In the genomic region with DNA sequence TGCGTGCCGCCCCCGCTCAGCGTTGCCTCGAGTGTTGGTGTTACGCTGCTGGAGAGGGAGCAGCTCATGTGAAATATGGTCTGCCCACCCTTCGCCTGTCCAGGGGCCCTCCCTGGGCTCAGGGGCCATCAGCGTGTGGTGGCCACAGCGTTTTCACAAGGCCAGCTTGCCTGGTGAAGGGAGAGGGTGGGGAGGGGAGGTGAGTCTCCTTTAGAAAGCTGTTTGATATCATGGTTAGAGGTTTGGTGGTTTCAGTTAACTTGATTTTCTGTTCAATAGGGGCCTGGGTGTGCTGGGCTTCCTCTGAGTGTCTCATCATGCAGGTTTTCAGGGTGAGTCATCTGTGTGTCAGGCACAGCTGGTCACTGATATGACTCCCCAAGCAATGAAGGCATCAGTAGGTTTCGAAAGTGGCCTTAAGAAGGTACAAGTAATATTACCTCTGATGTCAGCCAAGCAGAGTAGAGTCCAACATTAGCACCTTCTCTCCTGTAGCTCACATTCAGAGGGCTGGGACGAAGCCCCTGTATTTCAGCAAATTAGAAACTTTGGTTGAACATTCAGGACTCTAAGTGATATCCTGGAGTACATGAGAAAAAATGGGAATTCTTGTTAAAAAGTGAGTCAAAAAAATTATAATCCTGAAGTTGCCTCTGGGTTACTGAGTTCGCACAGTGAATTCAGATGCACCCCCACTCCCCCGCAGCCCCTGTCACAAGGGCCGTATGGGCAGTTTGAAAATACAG, we compare ENCODE assay signal across 1 cellular context.
A peak's percentile ranks its signal among the peaks of the same experiment; 100 is the strongest.
TF ChIP-seq lines count a peak whose summit lies in the region.

No MANE protein-coding gene starts in this region.

TF ChIP-seq in HepG2, 621 proteins besides CTCF, POLR2A, EP300 and RAD21 (continued from another document):
- TF ChIP-seq HNRNPL (IDR thresholded peaks at IDR 0.05; ENCODE audit: low read depth, low read length) (0 out of 2 replicates have a peak, but pooled peaks have one; percentile 43), ZNF780A (CRISPR knock-in tag; IDR thresholded peaks at IDR 0.05) (no peak), ZNF605 (CRISPR knock-in tag; IDR thresholded peaks at IDR 0.05) (peak; percentile 32; the same call in 1 of the 2 replicates), NPAS2 (CRISPR knock-in tag; IDR thresholded peaks at IDR 0.05; ENCODE audit: borderline replicate concordance) (no peak), ATF1 (CRISPR knock-in tag; IDR thresholded peaks at IDR 0.05) (no peak), POLR2AphosphoS2 (IDR thresholded peaks at IDR 0.05; ENCODE audit: low read depth, low read length) (no peak), CHCHD3 (CRISPR knock-in tag; IDR thresholded peaks at IDR 0.05) (no peak), ZNF382 (CRISPR knock-in tag; IDR thresholded peaks at IDR 0.05; ENCODE audit: borderline replicate concordance) (no peak), MTA1 (CRISPR knock-in tag; IDR thresholded peaks at IDR 0.05; ENCODE audit: borderline replicate concordance) (no peak), ZFYVE20 (CRISPR knock-in tag; IDR thresholded peaks at IDR 0.05; ENCODE audit: borderline replicate concordance, low read depth) (no peak), ZSCAN30 (CRISPR knock-in tag; IDR thresholded peaks at IDR 0.05) (no peak), PTBP1 (IDR thresholded peaks at IDR 0.05; ENCODE audit: low read depth, low read length, poor library complexity, severe bottlenecking) (no peak), ZNF501 (CRISPR knock-in tag; IDR thresholded peaks at IDR 0.05) (peak; percentile 59)
- TF ChIP-seq, protein P1, sequence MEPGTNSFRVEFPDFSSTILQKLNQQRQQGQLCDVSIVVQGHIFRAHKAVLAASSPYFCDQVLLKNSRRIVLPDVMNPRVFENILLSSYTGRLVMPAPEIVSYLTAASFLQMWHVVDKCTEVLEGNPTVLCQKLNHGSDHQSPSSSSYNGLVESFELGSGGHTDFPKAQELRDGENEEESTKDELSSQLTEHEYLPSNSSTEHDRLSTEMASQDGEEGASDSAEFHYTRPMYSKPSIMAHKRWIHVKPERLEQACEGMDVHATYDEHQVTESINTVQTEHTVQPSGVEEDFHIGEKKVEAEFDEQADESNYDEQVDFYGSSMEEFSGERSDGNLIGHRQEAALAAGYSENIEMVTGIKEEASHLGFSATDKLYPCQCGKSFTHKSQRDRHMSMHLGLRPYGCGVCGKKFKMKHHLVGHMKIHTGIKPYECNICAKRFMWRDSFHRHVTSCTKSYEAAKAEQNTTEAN (CRISPR knock-in tag; conservative IDR thresholded peaks at IDR 0.05): peak; percentile 14; the same call in 1 of the 2 replicates
- TF ChIP-seq, protein P2, sequence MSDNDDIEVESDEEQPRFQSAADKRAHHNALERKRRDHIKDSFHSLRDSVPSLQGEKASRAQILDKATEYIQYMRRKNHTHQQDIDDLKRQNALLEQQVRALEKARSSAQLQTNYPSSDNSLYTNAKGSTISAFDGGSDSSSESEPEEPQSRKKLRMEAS (IDR thresholded peaks at IDR 0.05): peak; percentile 54
